ENCODE assay signal across 8 cellular contexts in the genomic region with DNA sequence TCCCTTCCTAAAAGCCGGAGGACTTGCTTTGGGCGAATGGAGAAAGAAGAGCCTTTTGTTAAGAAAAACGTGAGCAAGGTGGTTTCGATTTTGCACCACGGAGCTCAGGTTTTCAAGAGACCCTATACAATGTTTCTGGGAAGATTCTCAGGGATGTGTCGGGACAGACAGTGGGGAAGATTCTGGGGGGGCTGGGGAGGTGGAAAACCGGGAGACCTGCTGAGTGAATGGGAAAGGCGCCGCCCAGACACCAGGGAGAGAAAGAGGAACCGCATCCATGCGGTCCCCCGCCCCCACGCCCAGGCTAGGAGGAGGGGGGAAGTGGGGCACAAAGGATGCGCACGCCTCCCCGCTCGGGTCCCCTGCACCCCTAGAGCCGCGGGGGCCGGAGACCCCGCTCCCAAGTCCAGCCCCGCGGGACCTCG. TPM values are rescaled to one million over a fixed set of nuclear protein-coding genes. Genes with fewer than 3 reads are reported as not detected.
A peak's percentile ranks its signal among the peaks of the same experiment; 100 is the strongest.
DNase-seq lines count a peak whose midpoint lies in the region; ATAC-seq and TF ChIP-seq lines count a peak whose summit lies in the region.

No MANE protein-coding gene starts in this region.

- ATAC-seq in GM19324 (IDR thresholded peaks at IDR 0.05; ENCODE audit: low FRiP score, unreplicated experiment) (peak; percentile 24), HG03439 (IDR thresholded peaks at IDR 0.05; ENCODE audit: unreplicated experiment) (peak; percentile 33), RWPE2 (ENCODE audit: low read depth) (peak; percentile 6; the same call in 2 of the 3 replicates), left cardiac atrium (peak; percentile 27 to 47)

- peaks cover 0 to 12% (median 4%) of the 10 kb centered on the region in 11 experiments; a peak in 4 of 22 replicates for H3K9me3 ChIP-seq in BLaER1 treated with 17β-estradiol and CSF1 and Interleukin-3, amounts not matched to agents 10 nM and 100 nM (replicated peaks in 1 of 11)
- H3K9me3 ChIP-seq in RWPE2 (ENCODE audit: severe bottlenecking): no peaks in the 10 kb centered on the region
- no peaks in the 10 kb centered on the region for H3K9me3 ChIP-seq in prostate gland

- H3K27ac ChIP-seq in BLaER1 treated with 17β-estradiol and CSF1 and Interleukin-3, amounts not matched to agents 10 nM and 100 nM: peak overlapping the region; percentile 92 to 100 (median 99)
- H3K27ac ChIP-seq in RWPE2 (ENCODE audit: poor library complexity, severe bottlenecking) (peak overlapping the region; percentile 84), prostate gland (peak overlapping the region; percentile 99)

- TF ChIP-seq CTCF in RWPE2 (IDR thresholded peaks at IDR 0.05; ENCODE audit: poor library complexity, severe bottlenecking) (no peak), prostate gland (IDR thresholded peaks at IDR 0.05) (no peak)

- H3K4me1 ChIP-seq in BLaER1 treated with 17β-estradiol and CSF1 and Interleukin-3, amounts not matched to agents 10 nM and 100 nM: peaks cover 22 to 64% (median 50%) of the 10 kb centered on the region in 10 experiments
- H3K4me1 ChIP-seq in RWPE2 (ENCODE audit: insufficient read depth, poor library complexity, severe bottlenecking): peaks cover 36% of the 10 kb centered on the region
- peaks cover 7% of the 10 kb centered on the region for H3K4me1 ChIP-seq in prostate gland (replicated peaks)

- peaks cover 46 to 57% (median 53%) of the 10 kb centered on the region in 11 experiments for H4K20me1 ChIP-seq in BLaER1 treated with 17β-estradiol and CSF1 and Interleukin-3, amounts not matched to agents 10 nM and 100 nM

- peaks cover 3% of the 10 kb centered on the region for H3K9me3 Mint-ChIP-seq in activated naive CD8-positive, alpha-beta T cell treated with anti-CD3 and anti-CD28 coated beads for 36 hours

- peak overlapping the region; percentile 95 to 100 (median 98) for H3K4me3 ChIP-seq in BLaER1 treated with 17β-estradiol and CSF1 and Interleukin-3, amounts not matched to agents 10 nM and 100 nM
- H3K4me3 ChIP-seq in RWPE2 (ENCODE audit: severe bottlenecking): peak overlapping the region; percentile 76
- H3K4me3 ChIP-seq in prostate gland: peak overlapping the region; percentile 96 to 98

- intact Hi-C loops in left cardiac atrium (cut with DNase I) (loop anchor here (2.0 kb wide), 1 partner anchor 39 kb away; no protein-coding TSS in a partner anchor), prostate gland (cut with DNase I) (loop anchor here (5.0 kb wide), 2 partner anchors 41 to 66 kb away; no protein-coding TSS in a partner anchor)

- no peaks in the 10 kb centered on the region for H3K27me3 Mint-ChIP-seq in activated naive CD8-positive, alpha-beta T cell treated with anti-CD3 and anti-CD28 coated beads for 36 hours

- H3K9ac ChIP-seq in BLaER1 treated with 17β-estradiol and CSF1 and Interleukin-3, amounts not matched to agents 10 nM and 100 nM: peak overlapping the region; percentile 94 to 100 (median 99)

- H3K36me3 ChIP-seq in BLaER1 treated with 17β-estradiol and CSF1 and Interleukin-3, amounts not matched to agents 10 nM and 100 nM: peaks cover 35 to 49% (median 45%) of the 10 kb centered on the region in 11 experiments
- peaks cover 50% of the 10 kb centered on the region for H3K36me3 ChIP-seq in RWPE2 (ENCODE audit: low read depth)
- H3K36me3 ChIP-seq in prostate gland: no peaks in the 10 kb centered on the region

- peak overlapping the region; percentile 83 to 96 (median 89) for H3K4me2 ChIP-seq in BLaER1 treated with 17β-estradiol and CSF1 and Interleukin-3, amounts not matched to agents 10 nM and 100 nM

- peak overlapping the region; percentile 94 for H3K4me3 Mint-ChIP-seq in activated naive CD8-positive, alpha-beta T cell treated with anti-CD3 and anti-CD28 coated beads for 36 hours

- peak overlapping the region; percentile 97 for H3K27ac Mint-ChIP-seq in activated naive CD8-positive, alpha-beta T cell treated with anti-CD3 and anti-CD28 coated beads for 36 hours

- H3K36me3 Mint-ChIP-seq in activated naive CD8-positive, alpha-beta T cell treated with anti-CD3 and anti-CD28 coated beads for 36 hours: peaks cover 43% of the 10 kb centered on the region

- WGBS in prostate gland: 1% methylated on average over 23 of the region's 24 CpGs

- TF ChIP-seq POLR2A in prostate gland (IDR thresholded peaks at IDR 0.05): no peak

- no peaks in the 10 kb centered on the region for H3K27me3 ChIP-seq in BLaER1 treated with 17β-estradiol and CSF1 and Interleukin-3, amounts not matched to agents 10 nM and 100 nM
- no peaks in the 10 kb centered on the region for H3K27me3 ChIP-seq in RWPE2 (ENCODE audit: insufficient read depth, poor library complexity, severe bottlenecking)
- no peaks in the 10 kb centered on the region for H3K27me3 ChIP-seq in prostate gland (replicated peaks; ENCODE audit: insufficient read depth)

- peaks cover 36% of the 10 kb centered on the region for H3K4me1 Mint-ChIP-seq in activated naive CD8-positive, alpha-beta T cell treated with anti-CD3 and anti-CD28 coated beads for 36 hours

- no peak for DNase-seq in RWPE2 (ENCODE audit: low spot score)
- peak; percentile 62 for DNase-seq in activated naive CD8-positive, alpha-beta T cell treated with anti-CD3 and anti-CD28 coated beads for 36 hours
- peak; percentile 71 for DNase-seq in left cardiac atrium
- peak; percentile 68 for DNase-seq in prostate gland (ENCODE audit: low spot score)
- no peak for DNase-seq in OCI-M2 (lab: John Stamatoyannopoulos, UW; ENCODE audit: unreplicated experiment)

RNA-seq across cellular contexts. Expression of gene YWHAG, which starts 0.7 kb away (rescaled TPM):
- total RNA-seq in activated naive CD8-positive, alpha-beta T cell treated with anti-CD3 and anti-CD28 coated beads for 36 hours: 100 to 1,000 TPM; 155 to 157 TPM
- total RNA-seq in left cardiac atrium (100 to 1,000 TPM; 218 to 253 TPM), prostate gland (10 to 100 TPM; 49.1 to 80.2 TPM)

RNA-seq across cellular contexts. Expression of gene SSC4D, which starts 51.4 kb away (rescaled TPM):
- total RNA-seq in activated naive CD8-positive, alpha-beta T cell treated with anti-CD3 and anti-CD28 coated beads for 36 hours: under 1 TPM; 0.37 to 0.40 TPM
- total RNA-seq in left cardiac atrium: 1 to 10 TPM in 1 of 2 donors, under 1 TPM in 1; 0.55 to 1.4 TPM
- total RNA-seq in prostate gland: 1 to 10 TPM in 1 of 2 donors, not detected in 1; 1.0 TPM

RNA-seq across cellular contexts. Expression of gene HSPB1, which starts 55.6 kb away (rescaled TPM):
- total RNA-seq in activated naive CD8-positive, alpha-beta T cell treated with anti-CD3 and anti-CD28 coated beads for 36 hours: 100 to 1,000 TPM in 1 of 2 experiments, 10 to 100 TPM in 1; 96.7 to 102 TPM
- total RNA-seq in left cardiac atrium (1,000 to 10,000 TPM; 1,191 to 2,127 TPM), prostate gland (100 to 1,000 TPM; 781 to 833 TPM)

Comparison
In these comparisons a context has a peak if more than half of its experiments do, and no peak if none do; other contexts are left out.
1. DNase-seq: peak in activated naive CD8-positive, alpha-beta T cell treated with anti-CD3 and anti-CD28 coated beads for 36 hours (single experiment), left cardiac atrium (single experiment) and prostate gland (single experiment); none in RWPE2 (single experiment) and OCI-M2 (single experiment).
2. RNA of gene HSPB1, which starts 55.6 kb away (total RNA-seq): 1,191 to 2,127 TPM in left cardiac atrium and 781 to 833 TPM in prostate gland; 96.7 to 102 TPM in activated naive CD8-positive, alpha-beta T cell treated with anti-CD3 and anti-CD28 coated beads for 36 hours; every median in the first group is over 4 times any median in the second.
3. Peak in every context shown above with its lines, with median percentiles within 50 percentile points of each other: H3K27ac ChIP-seq, H3K4me3 ChIP-seq and ATAC-seq.